Comparison of ENCODE assay signal across 17 cellular contexts in the genomic region with DNA sequence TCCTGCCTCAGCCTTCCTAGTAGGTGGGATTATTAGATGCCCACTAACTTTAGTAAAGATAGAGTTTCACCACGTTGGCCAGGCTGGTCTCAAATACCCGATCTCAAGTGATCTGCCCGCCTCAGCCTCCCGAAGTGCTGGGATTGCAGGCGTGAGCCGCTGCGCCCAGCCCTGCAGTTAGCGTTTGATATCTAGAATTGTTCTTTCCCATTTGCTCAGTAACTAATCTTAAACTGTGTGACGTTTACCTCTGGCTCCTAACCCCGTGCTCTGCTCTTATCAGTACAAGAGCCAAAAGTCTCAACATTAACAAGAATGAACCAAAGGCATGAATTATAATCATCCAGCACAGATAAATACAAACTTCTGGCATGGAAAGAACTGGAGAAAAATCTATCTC. TPM values are rescaled to one million over a fixed set of nuclear protein-coding genes. Genes with fewer than 3 reads are reported as not detected.
"Had no signal": no experiment of that assay in that cellular context is flagged by ENCODE, and none has a peak within 500 bp of the region (broad histone marks: within the 10 kb centered on the region; RNA-seq: fewer than 3 reads in every experiment).

No MANE protein-coding gene starts in this region.

- H3K27ac ChIP-seq: dorsolateral prefrontal cortex, ovary, suprapubic skin had no signal

- H3K36me3 ChIP-seq: ovary, suprapubic skin had no signal

- DNase-seq: activated CD4-positive, CD25-positive, alpha-beta regulatory T cell treated with anti-CD3 and anti-CD28 coated beads, Interleukin-2, amount 50 U/mL, for 72 hours; activated naive CD4-positive, alpha-beta T cell; dorsolateral prefrontal cortex; foreskin fibroblast; kidney glomerular epithelial cell; left ventricle myocardium superior; ovary; stimulated activated CD4-positive, alpha-beta T cell treated with anti-CD3 and anti-CD28 coated beads, Interleukin-15, amount 100 ng/mL, for 24 hours; stimulated activated CD4-positive, alpha-beta T cell treated with anti-CD3 and anti-CD28 coated beads, Interleukin-4, amount 100 ng/mL, for 4 hours; stimulated activated CD8-positive, alpha-beta memory T cell treated with anti-CD3 and anti-CD28 coated beads, Interleukin-4, amount 100 ng/mL, for 48 hours; stimulated activated naive CD8-positive, alpha-beta T cell treated with anti-CD3 and anti-CD28 coated beads, Interleukin-15, Interleukin-2, amounts not matched to agents 100 U/mL and 50 U/mL, for 24 hours; T-cell; T-helper 9 cell had no signal

- H3K9me3 ChIP-seq: ovary, suprapubic skin had no signal

- H3K4me3 Mint-ChIP-seq: T-cell, type B pancreatic cell had no signal

- H3K27me3 ChIP-seq: ovary had no signal

- H3K4me3 ChIP-seq: dorsolateral prefrontal cortex, ovary, suprapubic skin had no signal

- H3K9me3 Mint-ChIP-seq: T-cell, type B pancreatic cell had no signal

- H3K27me3 Mint-ChIP-seq: type B pancreatic cell had no signal

- H3K36me3 Mint-ChIP-seq: T-cell had no signal

- FAIRE-seq: astrocyte had no signal

- ATAC-seq: esophagus mucosa; left ventricle myocardium superior; stimulated activated naive CD8-positive, alpha-beta T cell treated with anti-CD3 and anti-CD28 coated beads, Interleukin-15, Interleukin-2, amounts not matched to agents 100 U/mL and 50 U/mL, for 24 hours; T-cell had no signal

- H3K4me1 ChIP-seq: suprapubic skin had no signal

- H3K27ac Mint-ChIP-seq: T-cell, type B pancreatic cell had no signal

RNA-seq across cellular contexts. Expression of gene IGF2BP3, which starts 47.4 kb away (rescaled TPM):
- total RNA-seq: left ventricle myocardium superior had no signal
